21 cellular contexts compared by ENCODE assay signal in genomic region chr3:108297636-108298035, GRCh38. TPM values are rescaled to one million over a fixed set of nuclear protein-coding genes. Genes with fewer than 3 reads are reported as not detected.
DNase-seq lines count a peak whose midpoint lies in the region; ATAC-seq and TF ChIP-seq lines count a peak whose summit lies in the region.
"Had no signal": no experiment of that assay in that cellular context is flagged by ENCODE, and none has a peak within 500 bp of the region (broad histone marks: within the 10 kb centered on the region; RNA-seq: fewer than 3 reads in every experiment).

No MANE protein-coding gene starts in this region.

- H3K27me3 Mint-ChIP-seq in activated naive CD8-positive, alpha-beta T cell treated with anti-CD3 and anti-CD28 coated beads, Interleukin-2, amount 10 ng/mL, durations not matched to agents 7 days and 5 days, result no peaks in the 10 kb centered on the region
- H3K27me3 Mint-ChIP-seq in activated naive CD8-positive, alpha-beta T cell treated with anti-CD3 and anti-CD28 coated beads for 36 hours, result no peaks in the 10 kb centered on the region
- no peaks in the 10 kb centered on the region for H3K27me3 Mint-ChIP-seq in mesothelial cell of epicardium (ENCODE audit: low read depth)
- no peaks in the 10 kb centered on the region for H3K27me3 Mint-ChIP-seq in CD4-positive, alpha-beta memory T cell
- H3K27me3 Mint-ChIP-seq: CD4-positive, CD25-positive, alpha-beta regulatory T cell; naive thymus-derived CD4-positive, alpha-beta T cell; stimulated activated naive CD8-positive, alpha-beta T cell treated with anti-CD3 and anti-CD28 coated beads, Interleukin-15, Interleukin-2, amounts not matched to agents 100 ng/mL and 50 ng/mL, for 24 hours had no signal

- TF ChIP-seq POLR2A in upper lobe of left lung (IDR thresholded peaks at IDR 0.05), result no peak

- peaks cover 6% of the 10 kb centered on the region for H3K36me3 Mint-ChIP-seq in activated naive CD8-positive, alpha-beta T cell treated with anti-CD3 and anti-CD28 coated beads, Interleukin-2, amount 10 ng/mL, durations not matched to agents 7 days and 5 days
- H3K36me3 Mint-ChIP-seq in activated naive CD8-positive, alpha-beta T cell treated with anti-CD3 and anti-CD28 coated beads for 36 hours, result no peaks in the 10 kb centered on the region
- no peaks in the 10 kb centered on the region for H3K36me3 Mint-ChIP-seq in mesothelial cell of epicardium
- H3K36me3 Mint-ChIP-seq in CD4-positive, alpha-beta memory T cell, result no peaks in the 10 kb centered on the region
- H3K36me3 Mint-ChIP-seq: CD4-positive, CD25-positive, alpha-beta regulatory T cell had no signal

- POLR2A ChIA-PET in activated naive CD8-positive, alpha-beta T cell treated with anti-CD3 and anti-CD28 coated beads, Interleukin-2, amount 10 ng/mL, durations not matched to agents 7 days and 5 days (lab: Charles Lee), result interaction anchor here (6.6 kb wide), 1 partner anchor 75 kb away, joined by 59 read pairs; the partner anchor contains the start of gene IFT57
- POLR2A ChIA-PET in CD4-positive, alpha-beta memory T cell (lab: Charles Lee; ENCODE audit: partially characterized antibody), result no interaction called here

- DNase-seq in activated naive CD8-positive, alpha-beta T cell treated with anti-CD3 and anti-CD28 coated beads, Interleukin-2, amount 10 ng/mL, durations not matched to agents 7 days and 5 days, result no peak
- DNase-seq in activated naive CD8-positive, alpha-beta T cell treated with anti-CD3 and anti-CD28 coated beads for 36 hours, result no peak
- peak; percentile 60 for DNase-seq in left ventricle myocardium superior
- DNase-seq in mesothelial cell of epicardium (ENCODE audit: low spot score in 2 of 2, unreplicated experiment in 2 of 2), result no peak
- peak in 1 of 2 donors; percentile 35 for DNase-seq in upper lobe of left lung
- no peak for DNase-seq in CD4-positive, alpha-beta memory T cell
- DNase-seq: activated CD4-positive, alpha-beta T cell treated with anti-CD3 and anti-CD28 coated beads, Interleukin-2, amount 50 U/mL, for 48 hours; activated T-cell treated with anti-CD3 and anti-CD28 coated beads, Interleukin-2, amount 50 U/mL, for 48 hours; CD4-positive, CD25-positive, alpha-beta regulatory T cell; foreskin fibroblast; Karpas-422; naive thymus-derived CD4-positive, alpha-beta T cell; NCI-H1105 treated with DMSO at 0.1 percent for 48 hours; NK-92 treated with Interleukin-12 subunit alpha and Interleukin-12 subunit beta, amount 100 ng/mL, for 24 hours; T-helper 1 cell; uterus had no signal

- H3K4me1 Mint-ChIP-seq in activated naive CD8-positive, alpha-beta T cell treated with anti-CD3 and anti-CD28 coated beads, Interleukin-2, amount 10 ng/mL, durations not matched to agents 7 days and 5 days, result peaks cover 77% of the 10 kb centered on the region
- peaks cover 69% of the 10 kb centered on the region for H3K4me1 Mint-ChIP-seq in activated naive CD8-positive, alpha-beta T cell treated with anti-CD3 and anti-CD28 coated beads for 36 hours
- H3K4me1 Mint-ChIP-seq in mesothelial cell of epicardium, result peaks cover 18% of the 10 kb centered on the region
- H3K4me1 Mint-ChIP-seq in CD4-positive, alpha-beta memory T cell, result peaks cover 38 to 49% (median 40%) of the 10 kb centered on the region in 4 donors

- no peaks in the 10 kb centered on the region for H3K27me3 ChIP-seq in upper lobe of left lung
- no peaks in the 10 kb centered on the region for H3K27me3 ChIP-seq in CD4-positive, alpha-beta memory T cell (ENCODE audit: insufficient read depth, low read length)
- H3K27me3 ChIP-seq: adrenal gland, uterus had no signal

- no peak for ATAC-seq in activated naive CD8-positive, alpha-beta T cell treated with anti-CD3 and anti-CD28 coated beads, Interleukin-2, amount 10 ng/mL, durations not matched to agents 7 days and 5 days (ENCODE audit: low read depth)
- ATAC-seq in left ventricle myocardium superior (peak; percentile 52), upper lobe of left lung (ENCODE audit: low FRiP score in 2 of 2) (peak; percentile 62 to 89), GM19397 (IDR thresholded peaks at IDR 0.05; ENCODE audit: unreplicated experiment) (no peak), GM19023 (IDR thresholded peaks at IDR 0.05; ENCODE audit: unreplicated experiment) (no peak)
- ATAC-seq: naive thymus-derived CD4-positive, alpha-beta T cell had no signal

- CTCF ChIA-PET in CD4-positive, alpha-beta memory T cell (lab: Charles Lee; ENCODE audit: partially characterized antibody), result interaction anchor here (1.0 kb wide), 1 partner anchor 14 kb away, joined by 3 read pairs; no protein-coding TSS in a partner anchor

- no peaks in the 10 kb centered on the region for H3K9me3 ChIP-seq in upper lobe of left lung
- H3K9me3 ChIP-seq in CD4-positive, alpha-beta memory T cell (ENCODE audit: control insufficient read depth in 1 of 2, low read length in 2 of 2), result no peaks in the 10 kb centered on the region
- H3K9me3 ChIP-seq: adrenal gland, uterus had no signal

- no peaks in the 10 kb centered on the region for H3K36me3 ChIP-seq in upper lobe of left lung
- H3K36me3 ChIP-seq in CD4-positive, alpha-beta memory T cell (ENCODE audit: insufficient read depth, low read length), result no peaks in the 10 kb centered on the region
- H3K36me3 ChIP-seq: adrenal gland, uterus had no signal

- 66 to 74% methylated on average over 3 of the region's 3 CpGs for WGBS in upper lobe of left lung, 2 donors

- H3K4me1 ChIP-seq in upper lobe of left lung, result peaks cover 0 to 7% (median 6%) of the 10 kb centered on the region in 4 donors
- peaks cover 39% of the 10 kb centered on the region for H3K4me1 ChIP-seq in CD4-positive, alpha-beta memory T cell (ENCODE audit: insufficient read depth, low read length)
- H3K4me1 ChIP-seq: adrenal gland, uterus had no signal

- no peak for TF ChIP-seq EP300 in upper lobe of left lung (IDR thresholded peaks at IDR 0.05)

- peak overlapping the region in 1 of 4 donors; percentile 44 for H3K27ac ChIP-seq in upper lobe of left lung
- H3K27ac ChIP-seq in CD4-positive, alpha-beta memory T cell (ENCODE audit: low read depth, low read length), result no peak overlapping the region
- H3K27ac ChIP-seq: adrenal gland, uterus had no signal

- H3K9me3 Mint-ChIP-seq in activated naive CD8-positive, alpha-beta T cell treated with anti-CD3 and anti-CD28 coated beads, Interleukin-2, amount 10 ng/mL, durations not matched to agents 7 days and 5 days, result no peaks in the 10 kb centered on the region
- H3K9me3 Mint-ChIP-seq in activated naive CD8-positive, alpha-beta T cell treated with anti-CD3 and anti-CD28 coated beads for 36 hours, result no peaks in the 10 kb centered on the region
- no peaks in the 10 kb centered on the region for H3K9me3 Mint-ChIP-seq in mesothelial cell of epicardium
- H3K9me3 Mint-ChIP-seq in CD4-positive, alpha-beta memory T cell, result peaks cover 0 to 2% (median 0%) of the 10 kb centered on the region in 8 donors
- H3K9me3 Mint-ChIP-seq: stimulated activated naive CD8-positive, alpha-beta T cell treated with anti-CD3 and anti-CD28 coated beads, Interleukin-15, Interleukin-2, amounts not matched to agents 100 ng/mL and 50 ng/mL, for 24 hours had no signal

- no peak overlapping the region for H3K4me3 ChIP-seq in upper lobe of left lung
- H3K4me3 ChIP-seq in CD4-positive, alpha-beta memory T cell (ENCODE audit: low read length in 2 of 2), result no peak overlapping the region
- H3K4me3 ChIP-seq: adrenal gland, uterus had no signal

- peak overlapping the region; percentile 6 for H3K4me3 Mint-ChIP-seq in activated naive CD8-positive, alpha-beta T cell treated with anti-CD3 and anti-CD28 coated beads, Interleukin-2, amount 10 ng/mL, durations not matched to agents 7 days and 5 days
- no peak overlapping the region for H3K4me3 Mint-ChIP-seq in activated naive CD8-positive, alpha-beta T cell treated with anti-CD3 and anti-CD28 coated beads for 36 hours
- H3K4me3 Mint-ChIP-seq in mesothelial cell of epicardium, result no peak overlapping the region
- H3K4me3 Mint-ChIP-seq in CD4-positive, alpha-beta memory T cell, result no peak overlapping the region
- H3K4me3 Mint-ChIP-seq: CD4-positive, CD25-positive, alpha-beta regulatory T cell; naive thymus-derived CD4-positive, alpha-beta T cell; stimulated activated naive CD8-positive, alpha-beta T cell treated with anti-CD3 and anti-CD28 coated beads, Interleukin-15, Interleukin-2, amounts not matched to agents 100 ng/mL and 50 ng/mL, for 24 hours had no signal

- TF ChIP-seq CTCF in mesothelial cell of epicardium (IDR thresholded peaks at IDR 0.05; ENCODE audit: unreplicated experiment) (no peak), upper lobe of left lung (IDR thresholded peaks at IDR 0.05) (no peak)

- intact Hi-C loops in left ventricle myocardium superior (cut with micrococcal nuclease), result no loop called here
- intact Hi-C loops in CD4-positive, alpha-beta memory T cell (cut with micrococcal nuclease), result no loop called here

- H3K27ac Mint-ChIP-seq in activated naive CD8-positive, alpha-beta T cell treated with anti-CD3 and anti-CD28 coated beads, Interleukin-2, amount 10 ng/mL, durations not matched to agents 7 days and 5 days, result no peak overlapping the region
- no peak overlapping the region for H3K27ac Mint-ChIP-seq in activated naive CD8-positive, alpha-beta T cell treated with anti-CD3 and anti-CD28 coated beads for 36 hours
- peak overlapping the region; percentile 22 for H3K27ac Mint-ChIP-seq in mesothelial cell of epicardium
- H3K27ac Mint-ChIP-seq in CD4-positive, alpha-beta memory T cell, result no peak overlapping the region
- H3K27ac Mint-ChIP-seq: naive thymus-derived CD4-positive, alpha-beta T cell; stimulated activated naive CD8-positive, alpha-beta T cell treated with anti-CD3 and anti-CD28 coated beads, Interleukin-15, Interleukin-2, amounts not matched to agents 100 ng/mL and 50 ng/mL, for 24 hours had no signal

RNA-seq across cellular contexts. Expression of gene HHLA2, which starts 1.3 kb away (rescaled TPM):
- 1 to 10 TPM; 3.9 to 4.0 TPM for total RNA-seq in activated naive CD8-positive, alpha-beta T cell treated with anti-CD3 and anti-CD28 coated beads, Interleukin-2, amount 10 ng/mL, durations not matched to agents 7 days and 5 days
- 1 to 10 TPM; 1.1 to 1.3 TPM for total RNA-seq in activated naive CD8-positive, alpha-beta T cell treated with anti-CD3 and anti-CD28 coated beads for 36 hours
- total RNA-seq in left ventricle myocardium superior, result not detected
- not detected in 3 replicates for total RNA-seq in mesothelial cell of epicardium
- total RNA-seq in upper lobe of left lung, result 10 to 100 TPM in 1 of 6 donors, 1 to 10 TPM in 3, under 1 TPM in 2; 0.26 to 13.7 (median 3.1) TPM
- total RNA-seq in CD4-positive, alpha-beta memory T cell, result under 1 TPM; 0.52 to 0.58 TPM
- not detected for polyA plus RNA-seq in CD4-positive, alpha-beta memory T cell
- total RNA-seq: adrenal gland, posterior vena cava had no signal
- polyA plus RNA-seq: CD4-positive, CD25-positive, alpha-beta regulatory T cell had no signal

Comparison
In these comparisons a context has a peak if more than half of its experiments do, and no peak if none do; other contexts are left out.
1. ATAC-seq: peak in left ventricle myocardium superior (single experiment) and upper lobe of left lung (2 of 2); none in activated naive CD8-positive, alpha-beta T cell treated with anti-CD3 and anti-CD28 coated beads, Interleukin-2, amount 10 ng/mL, durations not matched to agents 7 days and 5 days (single experiment), GM19397 (single experiment) and GM19023 (single experiment).